20 cellular contexts compared by ENCODE assay signal in the genomic region with DNA sequence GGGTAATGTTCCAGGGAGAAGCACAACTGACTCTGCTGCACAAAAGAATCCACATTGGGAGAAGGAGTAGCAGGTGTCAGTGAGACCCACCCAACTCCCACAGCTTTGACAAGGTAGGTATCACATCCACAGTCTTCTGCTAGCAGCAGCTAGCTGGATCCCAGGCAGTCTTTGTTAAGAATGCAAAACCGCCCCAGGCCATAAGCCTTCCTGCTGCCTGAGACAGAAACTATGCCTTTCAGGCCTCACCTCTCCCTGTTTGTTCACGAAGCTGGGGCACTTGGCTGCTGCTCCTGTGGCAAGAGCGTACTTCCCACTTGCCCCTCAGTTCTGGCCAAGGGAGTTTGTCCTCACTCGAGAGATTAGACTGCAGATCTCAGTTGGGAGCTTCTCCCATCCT. TPM values are rescaled to one million over a fixed set of nuclear protein-coding genes. Genes with fewer than 3 reads are reported as not detected.
DNase-seq lines count a peak whose midpoint lies in the region; ATAC-seq and TF ChIP-seq lines count a peak whose summit lies in the region.
"Had no signal": no experiment of that assay in that cellular context is flagged by ENCODE, and none has a peak within 500 bp of the region (broad histone marks: within the 10 kb centered on the region; RNA-seq: fewer than 3 reads in every experiment).

No MANE protein-coding gene starts in this region.

- no peak overlapping the region for H3K18ac ChIP-seq in mesendoderm (ENCODE audit: low read length)

- no peak overlapping the region for H3K27ac Mint-ChIP-seq in WTC11
- H3K27ac Mint-ChIP-seq in stimulated activated naive CD8-positive, alpha-beta T cell treated with anti-CD3 and anti-CD28 coated beads, Interleukin-15, amount 100 ng/mL, for 72 hours = peak overlapping the region in 1 of 2 donors; percentile 76
- H3K27ac Mint-ChIP-seq: B cell; CD4-positive, alpha-beta T cell; CD8-positive, alpha-beta T cell had no signal

- H3K4me3 Mint-ChIP-seq in WTC11 = no peak overlapping the region
- H3K4me3 Mint-ChIP-seq in stimulated activated naive CD8-positive, alpha-beta T cell treated with anti-CD3 and anti-CD28 coated beads, Interleukin-15, amount 100 ng/mL, for 72 hours = no peak overlapping the region
- H3K4me3 Mint-ChIP-seq: B cell; CD4-positive, alpha-beta T cell; CD8-positive, alpha-beta T cell had no signal

- DNase-seq in ELF-1 (ENCODE audit: low read depth, low spot score) = peak; percentile 89
- DNase-seq in WTC11 (ENCODE audit: low spot score) = peak; percentile 10
- DNase-seq in mesendoderm = peak; percentile 61
- no peak for DNase-seq in NCI-H446 (lab: John Stamatoyannopoulos, UW)
- DNase-seq in stimulated activated naive CD8-positive, alpha-beta T cell treated with anti-CD3 and anti-CD28 coated beads, Interleukin-15, amount 100 ng/mL, for 72 hours = no peak
- no peak for DNase-seq in GF-D8 (lab: John Stamatoyannopoulos, UW)
- DNase-seq: AML-193; Caco-2; Calu3; CD4-positive, alpha-beta T cell; CD8-positive, alpha-beta T cell; DMS79 treated with DMSO at 0.1 percent for 48 hours; GDM1 had no signal

- H3K79me1 ChIP-seq in mesendoderm (ENCODE audit: low read length) = no peaks in the 10 kb centered on the region

- H3K9ac ChIP-seq in mesendoderm (ENCODE audit: low read length) = no peak overlapping the region
- H3K9ac ChIP-seq: BLaER1 treated with 17β-estradiol and CSF1 and Interleukin-3, amounts not matched to agents 10 nM and 100 nM had no signal

- CTCF ChIA-PET in WTC11 (lab: Charles Lee) = interaction anchor here (0.7 kb wide), 1 partner anchor 168 kb away, joined by 3 read pairs; no protein-coding TSS in a partner anchor

- no peak overlapping the region for H2BK120ac ChIP-seq in mesendoderm (ENCODE audit: low read depth, low read length)

- H3K27ac ChIP-seq in mesendoderm (ENCODE audit: low read depth, low read length) = no peak overlapping the region
- H3K27ac ChIP-seq: 22Rv1; A549; BLaER1 treated with 17β-estradiol and CSF1 and Interleukin-3, amounts not matched to agents 10 nM and 100 nM; C4-2B had no signal

- H3K4me2 ChIP-seq in mesendoderm (ENCODE audit: low read length) = no peak overlapping the region
- H3K4me2 ChIP-seq: A549; BLaER1 treated with 17β-estradiol and CSF1 and Interleukin-3, amounts not matched to agents 10 nM and 100 nM had no signal

- 0 out of 2 replicates have a peak overlapping the region, but pooled peaks have one; percentile 26 for H3K4me3 ChIP-seq in iPS-18c (ENCODE audit: insufficient read depth, low read depth, low read length)
- H3K4me3 ChIP-seq in mesendoderm (ENCODE audit: low read length) = no peak overlapping the region
- H3K4me3 ChIP-seq: A549; BLaER1 treated with 17β-estradiol and CSF1 and Interleukin-3, amounts not matched to agents 10 nM and 100 nM had no signal

- no peaks in the 10 kb centered on the region for H3K27me3 ChIP-seq in mesendoderm (ENCODE audit: insufficient read depth, low read length, poor library complexity)

- H3K36me3 Mint-ChIP-seq in WTC11 = peaks cover 12% of the 10 kb centered on the region

- H4K8ac ChIP-seq in mesendoderm (ENCODE audit: low read depth, low read length) = no peak overlapping the region

- no peaks in the 10 kb centered on the region for H3K4me1 ChIP-seq in mesendoderm (ENCODE audit: control insufficient read depth, low read depth, low read length)
- H3K4me1 ChIP-seq: A549, Caco-2 had no signal

- H3K27me3 Mint-ChIP-seq in WTC11 (ENCODE audit: low read depth) = no peaks in the 10 kb centered on the region
- H3K27me3 Mint-ChIP-seq in stimulated activated naive CD8-positive, alpha-beta T cell treated with anti-CD3 and anti-CD28 coated beads, Interleukin-15, amount 100 ng/mL, for 72 hours = no peaks in the 10 kb centered on the region
- H3K27me3 Mint-ChIP-seq: B cell; CD4-positive, alpha-beta T cell had no signal

- H3K79me2 ChIP-seq in mesendoderm (ENCODE audit: control insufficient read depth, insufficient read depth, low read length) = no peaks in the 10 kb centered on the region

- no peak overlapping the region for H3K23ac ChIP-seq in mesendoderm (ENCODE audit: low read length)

- peaks cover 9% of the 10 kb centered on the region for H3K9me3 ChIP-seq in iPS-18c (ENCODE audit: control insufficient read depth, insufficient read depth, low read length)
- H3K9me3 ChIP-seq: A549, Caco-2 had no signal

- H3K4me1 Mint-ChIP-seq in WTC11 = no peaks in the 10 kb centered on the region
- H3K4me1 Mint-ChIP-seq in stimulated activated naive CD8-positive, alpha-beta T cell treated with anti-CD3 and anti-CD28 coated beads, Interleukin-15, amount 100 ng/mL, for 72 hours = no peaks in the 10 kb centered on the region
- H3K4me1 Mint-ChIP-seq: B cell had no signal

- TF ChIP-seq CTCF in WTC11 (IDR thresholded peaks at IDR 0.05) = no peak

- H2BK15ac ChIP-seq in mesendoderm (replicated peaks; ENCODE audit: low read depth) = no peak overlapping the region

- no peak overlapping the region for H2BK5ac ChIP-seq in mesendoderm (ENCODE audit: low read length)

- WGBS in mesendoderm (ENCODE audit: extremely low coverage, insufficient coverage, low lambda C conversion rate) = no CpG with 5 or more reads among the region's 4 CpGs

- no peaks in the 10 kb centered on the region for H3K9me3 Mint-ChIP-seq in WTC11
- peaks cover 0 to 5% of the 10 kb centered on the region in 2 donors for H3K9me3 Mint-ChIP-seq in stimulated activated naive CD8-positive, alpha-beta T cell treated with anti-CD3 and anti-CD28 coated beads, Interleukin-15, amount 100 ng/mL, for 72 hours
- H3K9me3 Mint-ChIP-seq: CD4-positive, alpha-beta T cell had no signal

- no peak overlapping the region for H3K4ac ChIP-seq in mesendoderm (ENCODE audit: low read depth, low read length)

- H4K5ac ChIP-seq in mesendoderm (ENCODE audit: low read length) = no peak overlapping the region

- H3K36me3 ChIP-seq in mesendoderm (ENCODE audit: control insufficient read depth, insufficient read depth, low read length) = no peaks in the 10 kb centered on the region

- POLR2A ChIA-PET in WTC11 (lab: Charles Lee) = no interaction called here

- no peak overlapping the region for H2AK5ac ChIP-seq in mesendoderm (ENCODE audit: low read length)

- H3K56ac ChIP-seq in mesendoderm (ENCODE audit: low read length) = no peak overlapping the region

- ATAC-seq in WTC11 = peak; percentile 57
- ATAC-seq in stimulated activated naive CD8-positive, alpha-beta T cell treated with anti-CD3 and anti-CD28 coated beads, Interleukin-15, amount 100 ng/mL, for 72 hours = no peak
- ATAC-seq in HG03280 (IDR thresholded peaks at IDR 0.05; ENCODE audit: unreplicated experiment) = no peak
- ATAC-seq: A549; CD8-positive, alpha-beta T cell had no signal

TF ChIP-seq in WTC11, 78 proteins besides CTCF, POLR2A, EP300 and RAD21:
- TF ChIP-seq ZNF671 (CRISPR knock-in tag; IDR thresholded peaks at IDR 0.05) (no peak), NR1H2 (CRISPR knock-in tag; IDR thresholded peaks at IDR 0.05) (no peak), SP1 (CRISPR knock-in tag; conservative IDR thresholded peaks at IDR 0.05) (no peak), ZNF138 (CRISPR knock-in tag; conservative IDR thresholded peaks at IDR 0.05) (no peak), ZNF532 (CRISPR knock-in tag; IDR thresholded peaks at IDR 0.05; ENCODE audit: borderline replicate concordance) (no peak)
- TF ChIP-seq, protein P1, sequence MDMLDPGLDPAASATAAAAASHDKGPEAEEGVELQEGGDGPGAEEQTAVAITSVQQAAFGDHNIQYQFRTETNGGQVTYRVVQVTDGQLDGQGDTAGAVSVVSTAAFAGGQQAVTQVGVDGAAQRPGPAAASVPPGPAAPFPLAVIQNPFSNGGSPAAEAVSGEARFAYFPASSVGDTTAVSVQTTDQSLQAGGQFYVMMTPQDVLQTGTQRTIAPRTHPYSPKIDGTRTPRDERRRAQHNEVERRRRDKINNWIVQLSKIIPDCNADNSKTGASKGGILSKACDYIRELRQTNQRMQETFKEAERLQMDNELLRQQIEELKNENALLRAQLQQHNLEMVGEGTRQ (CRISPR knock-in tag; IDR thresholded peaks at IDR 0.05) = no peak

RNA-seq across cellular contexts. Expression of gene RRAGB, which starts 21.4 kb away (rescaled TPM):
- total RNA-seq in WTC11 (2021) = 7.4 to 7.9 TPM (median 7.8 TPM) in 3 replicates
- polyA plus RNA-seq in mesendoderm (2013, experiment 1 of 2) = 8.8 TPM
- polyA plus RNA-seq in mesendoderm (2013, experiment 2 of 2) = 8.5 TPM

Comparison
In these comparisons a context has a peak if more than half of its experiments do, and no peak if none do; other contexts are left out.
1. DNase-seq: peak in ELF-1 (single experiment), WTC11 (single experiment) and mesendoderm (single experiment); none in NCI-H446 (0 of 2), stimulated activated naive CD8-positive, alpha-beta T cell treated with anti-CD3 and anti-CD28 coated beads, Interleukin-15, amount 100 ng/mL, for 72 hours (0 of 2) and GF-D8 (single experiment).